Comparison of ENCODE assay signal across 7 cellular contexts in the genomic region with DNA sequence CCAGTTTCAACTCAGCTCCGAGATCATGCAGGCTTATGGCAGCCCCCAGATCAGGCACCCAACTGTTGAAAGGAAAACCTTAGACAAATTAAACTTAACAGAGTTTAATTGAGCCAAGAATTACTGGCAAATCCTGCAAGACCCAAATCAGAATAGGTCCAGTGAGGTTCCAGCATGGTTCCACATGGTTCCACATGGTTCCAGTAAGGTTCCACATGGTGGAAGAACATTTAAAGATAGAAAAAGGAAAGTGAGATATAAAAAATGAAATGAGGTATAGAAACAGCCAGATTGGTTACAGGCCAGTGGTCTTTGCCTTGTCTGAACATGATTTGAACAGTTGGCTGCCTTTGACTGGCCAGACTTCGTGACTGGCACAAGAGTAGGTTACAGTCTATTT.
"Had no signal": no experiment of that assay in that cellular context is flagged by ENCODE, and none has a peak within 500 bp of the region (broad histone marks: within the 10 kb centered on the region; RNA-seq: fewer than 3 reads in every experiment).

No MANE protein-coding gene starts in this region.

- ATAC-seq: K562 had no signal

- H3K4me3 ChIP-seq: K562 had no signal

- H3K9ac ChIP-seq: KMS-11 had no signal

- H3K4me2 ChIP-seq: KMS-11 had no signal

- DNase-seq: IMR-90, KBM-7, KG1 had no signal

- FAIRE-seq: HTR-8/SVneo, K562 had no signal

- H3K27ac ChIP-seq: HL-60, KMS-11 had no signal
